Comparison of ENCODE assay signal across 13 cellular contexts in genomic region chr4:173519130-173520101, GRCh38. TPM values are rescaled to one million over a fixed set of nuclear protein-coding genes. Genes with fewer than 3 reads are reported as not detected.
DNase-seq lines count a peak whose midpoint lies in the region; ATAC-seq and TF ChIP-seq lines count a peak whose summit lies in the region.
"Had no signal": no experiment of that assay in that cellular context is flagged by ENCODE, and none has a peak within 500 bp of the region (broad histone marks: within the 10 kb centered on the region; RNA-seq: fewer than 3 reads in every experiment).

No MANE protein-coding gene starts in this region.

- no peaks in the 10 kb centered on the region for H3K9me3 ChIP-seq in PC-9 (ENCODE audit: insufficient read depth, low read depth)
- H3K9me3 ChIP-seq: adrenal gland had no signal

- DNase-seq in EH (ENCODE audit: low read depth) (peak; percentile 17), WTC11 (ENCODE audit: low spot score) (no peak), left cardiac atrium (peak; percentile 58), PC-9 (no peak), anterior cingulate cortex (lab: John Stamatoyannopoulos, UW) (no peak), NCI-H187 treated with DMSO at 0.1 percent for 48 hours (lab: John Stamatoyannopoulos, UW) (no peak)
- DNase-seq in activated CD4-positive, alpha-beta T cell treated with anti-CD3 and anti-CD28 coated beads for 4 hours, result no peak
- DNase-seq: activated CD4-positive, alpha-beta T cell treated with anti-CD3 and anti-CD28 coated beads, Interleukin-2, amount 50 U/mL, for 4 hours; NCI-H1417; NCI-H69 had no signal

- H3F3A ChIP-seq in PC-9 (ENCODE audit: insufficient read depth, low read depth), result no peaks in the 10 kb centered on the region

- H3K4me3 Mint-ChIP-seq in WTC11, result peak overlapping the region; percentile 52

- intact Hi-C loops in left cardiac atrium (cut with DNase I) (loop anchor here in 1 of 2 donors (5.0 kb wide), 1 partner anchor 473 kb away; no protein-coding TSS in a partner anchor), PC-9 (cut with micrococcal nuclease; ENCODE audit: unreplicated experiment) (no loop called here)

- H3K4me2 ChIP-seq in PC-9, result no peak overlapping the region

- CTCF ChIA-PET in WTC11 (lab: Charles Lee), result interaction anchor here (1.2 to 1.9 kb wide), 2 partner anchors 8 to 19 kb away, joined by 4 to 8 read pairs; no protein-coding TSS in a partner anchor
- CTCF ChIA-PET in PC-9 (lab: Charles Lee), result no interaction called here

- H3K4me1 ChIP-seq in rectal smooth muscle tissue (ENCODE audit: control insufficient read depth, insufficient read depth, low read length) (peaks cover 34% of the 10 kb centered on the region), PC-9 (replicated peaks; ENCODE audit: insufficient read depth) (no peaks in the 10 kb centered on the region)

- peak overlapping the region; percentile 62 for H3K4me3 ChIP-seq in rectal smooth muscle tissue (ENCODE audit: low read length)
- H3K4me3 ChIP-seq in PC-9, result no peak overlapping the region
- H3K4me3 ChIP-seq: adrenal gland, SJSA1 had no signal

- H3K9ac ChIP-seq in rectal smooth muscle tissue (ENCODE audit: low read length), result no peak overlapping the region

- H2AFZ ChIP-seq in PC-9, result no peak overlapping the region

- H3K27ac Mint-ChIP-seq in WTC11, result no peak overlapping the region

- no peaks in the 10 kb centered on the region for H3K9me2 ChIP-seq in PC-9 (ENCODE audit: insufficient read depth)

- ATAC-seq in WTC11 (no peak), left cardiac atrium (peak; percentile 2 to 12)

- peaks cover 7% of the 10 kb centered on the region; the same call in 1 of the 2 replicates for H3K36me3 Mint-ChIP-seq in WTC11

- H3K27ac ChIP-seq in rectal smooth muscle tissue (ENCODE audit: low read depth, low read length), result peak overlapping the region; percentile 99
- no peak overlapping the region for H3K27ac ChIP-seq in PC-9
- H3K27ac ChIP-seq: SJSA1 had no signal

- H3K36me3 ChIP-seq in rectal smooth muscle tissue (ENCODE audit: control insufficient read depth, insufficient read depth, low read length), result no peaks in the 10 kb centered on the region
- no peaks in the 10 kb centered on the region for H3K36me3 ChIP-seq in PC-9 (ENCODE audit: low read depth)
- H3K36me3 ChIP-seq: adrenal gland, SJSA1 had no signal

- peaks cover 100% of the 10 kb centered on the region for H3K27me3 Mint-ChIP-seq in WTC11 (ENCODE audit: low read depth)

- BruUV-seq in PC-9 (replicated peaks; lab: Mats Ljungman, UMichigan), result no TSS peak

- H3K4me1 Mint-ChIP-seq in WTC11, result peaks cover 56% of the 10 kb centered on the region

- H3K27me3 ChIP-seq in rectal smooth muscle tissue (ENCODE audit: control insufficient read depth, insufficient read depth, low read length), result peaks cover 24% of the 10 kb centered on the region
- H3K27me3 ChIP-seq in PC-9 (ENCODE audit: insufficient read depth, low read depth), result no peaks in the 10 kb centered on the region

- POLR2A ChIA-PET in WTC11 (lab: Charles Lee) (no interaction called here), PC-9 (lab: Charles Lee; ENCODE audit: unreplicated experiment) (no interaction called here)

- TF ChIP-seq CTCF in WTC11 (IDR thresholded peaks at IDR 0.05) (no peak), PC-9 (conservative IDR thresholded peaks at IDR 0.05) (no peak)

- no peaks in the 10 kb centered on the region for H3K9me3 Mint-ChIP-seq in WTC11

- H4K20me1 ChIP-seq in PC-9 (ENCODE audit: insufficient read depth), result no peaks in the 10 kb centered on the region

- H3K79me2 ChIP-seq in PC-9 (ENCODE audit: low read depth), result no peaks in the 10 kb centered on the region

TF ChIP-seq in WTC11, 78 proteins besides CTCF, POLR2A, EP300 and RAD21:
- TF ChIP-seq ZMAT4 (CRISPR knock-in tag; IDR thresholded peaks at IDR 0.05) (no peak), AFF4 (CRISPR knock-in tag; IDR thresholded peaks at IDR 0.05; ENCODE audit: borderline replicate concordance) (no peak), ZBTB43 (CRISPR knock-in tag; IDR thresholded peaks at IDR 0.05) (no peak), ZNF512 (CRISPR knock-in tag; IDR thresholded peaks at IDR 0.05; ENCODE audit: borderline replicate concordance) (no peak)

RNA-seq across cellular contexts. Expression of gene HAND2, which starts 10.6 kb away (rescaled TPM):
- total RNA-seq in WTC11 (2021) (0.09 to 0.13 TPM in 2 of 3 replicates, not detected in the other), left cardiac atrium (10 to 100 TPM; 63.2 to 75.1 TPM), PC-9 (2021) (not detected in 2 replicates)
- total RNA-seq: SJSA1 had no signal

Comparison
In these comparisons a context has a peak if more than half of its experiments do, and no peak if none do; other contexts are left out.
1. DNase-seq: peak in EH (single experiment) and left cardiac atrium (single experiment); none in WTC11 (single experiment), PC-9 (0 of 2), anterior cingulate cortex (0 of 58), NCI-H187 treated with DMSO at 0.1 percent for 48 hours (single experiment) and activated CD4-positive, alpha-beta T cell treated with anti-CD3 and anti-CD28 coated beads for 4 hours (0 of 2).
2. RNA of gene HAND2, which starts 10.6 kb away (total RNA-seq): 63.2 to 75.1 TPM in left cardiac atrium; 0.09 to 0.13 TPM in WTC11 and not detected in PC-9; every median in the first group is over 10 times any median in the second.